ENCODE assay signal across 2 cellular contexts in genomic region chr14:105929327-105930081, GRCh38.
A peak's percentile ranks its signal among the peaks of the same experiment; 100 is the strongest.
TF ChIP-seq lines count a peak whose summit lies in the region.

No MANE protein-coding gene starts in this region.

TF ChIP-seq in HepG2, 621 proteins besides CTCF, POLR2A, EP300 and RAD21:
- no peak for TF ChIP-seq ZNF788 (CRISPR knock-in tag; IDR thresholded peaks at IDR 0.05; ENCODE audit: borderline replicate concordance)
- TF ChIP-seq ZNF33A (CRISPR knock-in tag; IDR thresholded peaks at IDR 0.05; ENCODE audit: borderline replicate concordance), result no peak
- TF ChIP-seq ZNF747 (CRISPR knock-in tag; IDR thresholded peaks at IDR 0.05; ENCODE audit: borderline replicate concordance), result no peak
- TF ChIP-seq ZNF577 (CRISPR knock-in tag; IDR thresholded peaks at IDR 0.05; ENCODE audit: borderline replicate concordance, low read depth), result no peak
- no peak for TF ChIP-seq KAT7 (CRISPR knock-in tag; IDR thresholded peaks at IDR 0.05; ENCODE audit: borderline replicate concordance)
- no peak for TF ChIP-seq ZFP36L1 (CRISPR knock-in tag; IDR thresholded peaks at IDR 0.05)
- TF ChIP-seq HDAC2 (CRISPR knock-in tag; IDR thresholded peaks at IDR 0.05), result no peak
- TF ChIP-seq, protein P1, sequence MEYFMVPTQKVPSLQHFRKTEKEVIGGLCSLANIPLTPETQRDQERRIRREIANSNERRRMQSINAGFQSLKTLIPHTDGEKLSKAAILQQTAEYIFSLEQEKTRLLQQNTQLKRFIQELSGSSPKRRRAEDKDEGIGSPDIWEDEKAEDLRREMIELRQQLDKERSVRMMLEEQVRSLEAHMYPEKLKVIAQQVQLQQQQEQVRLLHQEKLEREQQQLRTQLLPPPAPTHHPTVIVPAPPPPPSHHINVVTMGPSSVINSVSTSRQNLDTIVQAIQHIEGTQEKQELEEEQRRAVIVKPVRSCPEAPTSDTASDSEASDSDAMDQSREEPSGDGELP (IDR thresholded peaks at IDR 0.05; ENCODE audit: borderline replicate concordance, low read depth), result no peak
- TF ChIP-seq MEIS1 (CRISPR knock-in tag; IDR thresholded peaks at IDR 0.05; ENCODE audit: borderline replicate concordance), result no peak
- no peak for TF ChIP-seq PHF21A (CRISPR knock-in tag; IDR thresholded peaks at IDR 0.05)
- TF ChIP-seq FOXO1 (CRISPR knock-in tag; IDR thresholded peaks at IDR 0.05), result no peak
- no peak for TF ChIP-seq ZNF619 (CRISPR knock-in tag; IDR thresholded peaks at IDR 0.05)

TF ChIP-seq in GM12878, 131 proteins besides CTCF, POLR2A, EP300 and RAD21:
- no peak for TF ChIP-seq YY1 (IDR thresholded peaks at IDR 0.05; ENCODE audit: low read depth, low read length)
- TF ChIP-seq, protein P2, sequence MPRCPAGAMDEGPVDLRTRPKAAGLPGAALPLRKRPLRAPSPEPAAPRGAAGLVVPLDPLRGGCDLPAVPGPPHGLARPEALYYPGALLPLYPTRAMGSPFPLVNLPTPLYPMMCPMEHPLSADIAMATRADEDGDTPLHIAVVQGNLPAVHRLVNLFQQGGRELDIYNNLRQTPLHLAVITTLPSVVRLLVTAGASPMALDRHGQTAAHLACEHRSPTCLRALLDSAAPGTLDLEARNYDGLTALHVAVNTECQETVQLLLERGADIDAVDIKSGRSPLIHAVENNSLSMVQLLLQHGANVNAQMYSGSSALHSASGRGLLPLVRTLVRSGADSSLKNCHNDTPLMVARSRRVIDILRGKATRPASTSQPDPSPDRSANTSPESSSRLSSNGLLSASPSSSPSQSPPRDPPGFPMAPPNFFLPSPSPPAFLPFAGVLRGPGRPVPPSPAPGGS (IDR thresholded peaks at IDR 0.05; ENCODE audit: borderline replicate concordance, insufficient read depth, low read depth, low read length, poor library complexity, severe bottlenecking), result peak; percentile 58
TF ChIP-seq in GM12878: peak in this region for 1.
